3 cellular contexts compared by ENCODE assay signal in the genomic region with DNA sequence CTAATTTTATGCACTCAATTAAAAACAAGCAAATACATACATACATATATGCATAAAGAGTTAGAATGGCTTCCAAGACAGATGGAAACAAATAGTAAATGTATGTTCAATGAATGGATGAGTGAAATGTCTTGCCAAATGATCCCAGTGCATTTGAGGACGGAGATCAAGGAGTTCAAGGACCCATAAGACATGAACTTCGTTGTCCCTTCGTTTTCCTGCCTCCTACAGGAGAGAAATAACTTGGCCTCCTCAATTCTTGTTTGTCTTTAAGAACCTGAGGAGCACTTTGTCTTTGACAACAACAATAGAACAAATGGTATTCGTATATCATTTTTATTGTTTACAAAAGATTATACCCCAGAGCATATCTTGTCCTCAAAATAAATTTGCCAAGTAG.
TF ChIP-seq lines count a peak whose summit lies in the region.

No MANE protein-coding gene starts in this region.

TF ChIP-seq in A549, 52 proteins besides CTCF, POLR2A, EP300 and RAD21:
- TF ChIP-seq HOXB13 (CRISPR knock-in tag; IDR thresholded peaks at IDR 0.05; ENCODE audit: low read depth), result peak; percentile 59; the same call in 1 of the 2 replicates
- TF ChIP-seq MAFK (IDR thresholded peaks at IDR 0.05; ENCODE audit: partially characterized antibody), result no peak
- TF ChIP-seq REST (IDR thresholded peaks at IDR 0.05), result no peak
- TF ChIP-seq PHF8 (IDR thresholded peaks at IDR 0.05; ENCODE audit: borderline replicate concordance, low read depth), result no peak
- 0 out of 2 replicates have a peak, but pooled peaks have one; percentile 36 for TF ChIP-seq FOSB (CRISPR knock-in tag; IDR thresholded peaks at IDR 0.05)
- TF ChIP-seq NPAS2 (CRISPR knock-in tag; IDR thresholded peaks at IDR 0.05; ENCODE audit: borderline replicate concordance), result no peak
TF ChIP-seq in A549: peak in this region for 2.

TF ChIP-seq in IMR-90, 13 proteins besides CTCF, POLR2A, EP300 and RAD21:
- TF ChIP-seq MAFK (IDR thresholded peaks at IDR 0.05; ENCODE audit: low read depth, low read length) (no peak), CHD1 (IDR thresholded peaks at IDR 0.05; ENCODE audit: low read depth, low read length) (no peak), MAZ (IDR thresholded peaks at IDR 0.05; ENCODE audit: borderline replicate concordance, low read depth, low read length) (no peak), RCOR1 (IDR thresholded peaks at IDR 0.05; ENCODE audit: insufficient replicate concordance, low read length) (no peak), SMC3 (IDR thresholded peaks at IDR 0.05; ENCODE audit: low read depth, low read length) (no peak), BHLHE40 (IDR thresholded peaks at IDR 0.05; ENCODE audit: low read depth, low read length) (no peak), NFE2L2 (IDR thresholded peaks at IDR 0.05; ENCODE audit: low read depth, low read length) (no peak), FOS (IDR thresholded peaks at IDR 0.05; ENCODE audit: low read depth, low read length) (no peak), CEBPB (IDR thresholded peaks at IDR 0.05; ENCODE audit: low read depth, low read length) (no peak), RFX5 (IDR thresholded peaks at IDR 0.05; ENCODE audit: low read depth, low read length) (no peak), MXI1 (IDR thresholded peaks at IDR 0.05; ENCODE audit: borderline replicate concordance, low read depth, low read length) (no peak)
- TF ChIP-seq, protein P1, sequence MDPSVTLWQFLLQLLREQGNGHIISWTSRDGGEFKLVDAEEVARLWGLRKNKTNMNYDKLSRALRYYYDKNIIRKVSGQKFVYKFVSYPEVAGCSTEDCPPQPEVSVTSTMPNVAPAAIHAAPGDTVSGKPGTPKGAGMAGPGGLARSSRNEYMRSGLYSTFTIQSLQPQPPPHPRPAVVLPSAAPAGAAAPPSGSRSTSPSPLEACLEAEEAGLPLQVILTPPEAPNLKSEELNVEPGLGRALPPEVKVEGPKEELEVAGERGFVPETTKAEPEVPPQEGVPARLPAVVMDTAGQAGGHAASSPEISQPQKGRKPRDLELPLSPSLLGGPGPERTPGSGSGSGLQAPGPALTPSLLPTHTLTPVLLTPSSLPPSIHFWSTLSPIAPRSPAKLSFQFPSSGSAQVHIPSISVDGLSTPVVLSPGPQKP (IDR thresholded peaks at IDR 0.05; ENCODE audit: borderline replicate concordance, low read depth, low read length), result no peak
- TF ChIP-seq, protein P2, sequence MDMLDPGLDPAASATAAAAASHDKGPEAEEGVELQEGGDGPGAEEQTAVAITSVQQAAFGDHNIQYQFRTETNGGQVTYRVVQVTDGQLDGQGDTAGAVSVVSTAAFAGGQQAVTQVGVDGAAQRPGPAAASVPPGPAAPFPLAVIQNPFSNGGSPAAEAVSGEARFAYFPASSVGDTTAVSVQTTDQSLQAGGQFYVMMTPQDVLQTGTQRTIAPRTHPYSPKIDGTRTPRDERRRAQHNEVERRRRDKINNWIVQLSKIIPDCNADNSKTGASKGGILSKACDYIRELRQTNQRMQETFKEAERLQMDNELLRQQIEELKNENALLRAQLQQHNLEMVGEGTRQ (IDR thresholded peaks at IDR 0.05; ENCODE audit: low read depth, low read length), result no peak
TF ChIP-seq in IMR-90: peak in this region for 0.

TF ChIP-seq in H1, 55 proteins besides CTCF, POLR2A, EP300 and RAD21:
- TF ChIP-seq BRCA1 (IDR thresholded peaks at IDR 0.05; ENCODE audit: low read depth, low read length), result no peak
- no peak for TF ChIP-seq KDM4A (IDR thresholded peaks at IDR 0.05; ENCODE audit: low read depth, low read length, severe bottlenecking)
- no peak for TF ChIP-seq SAP30 (IDR thresholded peaks at IDR 0.05; ENCODE audit: insufficient read depth, insufficient replicate concordance, low read length)
- no peak for TF ChIP-seq JUND (IDR thresholded peaks at IDR 0.05; ENCODE audit: low read length)
- TF ChIP-seq, protein P3, sequence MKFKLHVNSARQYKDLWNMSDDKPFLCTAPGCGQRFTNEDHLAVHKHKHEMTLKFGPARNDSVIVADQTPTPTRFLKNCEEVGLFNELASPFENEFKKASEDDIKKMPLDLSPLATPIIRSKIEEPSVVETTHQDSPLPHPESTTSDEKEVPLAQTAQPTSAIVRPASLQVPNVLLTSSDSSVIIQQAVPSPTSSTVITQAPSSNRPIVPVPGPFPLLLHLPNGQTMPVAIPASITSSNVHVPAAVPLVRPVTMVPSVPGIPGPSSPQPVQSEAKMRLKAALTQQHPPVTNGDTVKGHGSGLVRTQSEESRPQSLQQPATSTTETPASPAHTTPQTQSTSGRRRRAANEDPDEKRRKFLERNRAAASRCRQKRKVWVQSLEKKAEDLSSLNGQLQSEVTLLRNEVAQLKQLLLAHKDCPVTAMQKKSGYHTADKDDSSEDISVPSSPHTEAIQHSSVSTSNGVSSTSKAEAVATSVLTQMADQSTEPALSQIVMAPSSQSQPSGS (IDR thresholded peaks at IDR 0.05; ENCODE audit: low read length), result no peak
- TF ChIP-seq, protein P4, sequence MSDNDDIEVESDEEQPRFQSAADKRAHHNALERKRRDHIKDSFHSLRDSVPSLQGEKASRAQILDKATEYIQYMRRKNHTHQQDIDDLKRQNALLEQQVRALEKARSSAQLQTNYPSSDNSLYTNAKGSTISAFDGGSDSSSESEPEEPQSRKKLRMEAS (IDR thresholded peaks at IDR 0.05), result no peak
- no peak for TF ChIP-seq TEAD4 (IDR thresholded peaks at IDR 0.05; ENCODE audit: low read depth, low read length)
- no peak for TF ChIP-seq CEBPB (IDR thresholded peaks at IDR 0.05; ENCODE audit: low read depth, low read length)
- TF ChIP-seq HDAC2 (IDR thresholded peaks at IDR 0.05; ENCODE audit: borderline replicate concordance in 1 of 2, low read depth in 2 of 2, low read length in 2 of 2), result no peak
- TF ChIP-seq SUZ12 (IDR thresholded peaks at IDR 0.05; ENCODE audit: low read length), result no peak
- no peak for TF ChIP-seq CHD1 (IDR thresholded peaks at IDR 0.05; ENCODE audit: low read depth, low read length)
- no peak for TF ChIP-seq SIRT6 (IDR thresholded peaks at IDR 0.05; ENCODE audit: low read length)
- TF ChIP-seq SP1 (IDR thresholded peaks at IDR 0.05; ENCODE audit: low read depth, low read length), result no peak
- TF ChIP-seq CHD2 (IDR thresholded peaks at IDR 0.05; ENCODE audit: low read length), result no peak
- no peak for TF ChIP-seq FOSL1 (IDR thresholded peaks at IDR 0.05; ENCODE audit: insufficient read depth, low read depth, low read length)
- no peak for TF ChIP-seq RXRA (IDR thresholded peaks at IDR 0.05; ENCODE audit: insufficient read depth, low read depth, low read length)
- no peak for TF ChIP-seq RBBP5 (IDR thresholded peaks at IDR 0.05; ENCODE audit: borderline replicate concordance, low read depth, low read length)
- TF ChIP-seq KDM5A (IDR thresholded peaks at IDR 0.05; ENCODE audit: low read length), result no peak
